2 cellular contexts compared by ENCODE assay signal in the genomic region with DNA sequence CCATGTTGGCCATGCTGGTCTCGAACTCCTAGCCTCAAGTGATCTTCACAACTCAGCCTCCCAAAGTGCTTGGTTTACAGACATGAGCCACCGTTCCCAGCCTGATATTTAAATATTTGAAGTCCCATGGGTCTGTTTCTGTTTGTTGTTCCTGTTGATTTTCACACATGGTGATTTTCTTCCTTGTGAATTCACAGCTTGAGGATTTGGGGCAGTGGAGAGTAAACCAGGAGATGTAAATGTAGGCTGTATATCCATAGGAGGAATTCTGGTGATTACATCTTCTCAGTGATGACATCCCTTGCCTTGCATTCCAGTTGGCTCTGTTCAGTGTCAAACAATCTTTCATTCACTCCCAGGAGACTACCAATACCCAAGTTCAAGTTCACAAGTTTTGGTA.
TF ChIP-seq lines count a peak whose summit lies in the region.

No MANE protein-coding gene starts in this region.

TF ChIP-seq in GM23338, 12 proteins besides CTCF, POLR2A, EP300 and RAD21 (continued from another document):
- TF ChIP-seq POLR2AphosphoS5 (IDR thresholded peaks at IDR 0.05; ENCODE audit: low read depth) (no peak), EZH2phosphoT487 (IDR thresholded peaks at IDR 0.05; ENCODE audit: unreplicated experiment) (no peak)
- TF ChIP-seq, protein P1, sequence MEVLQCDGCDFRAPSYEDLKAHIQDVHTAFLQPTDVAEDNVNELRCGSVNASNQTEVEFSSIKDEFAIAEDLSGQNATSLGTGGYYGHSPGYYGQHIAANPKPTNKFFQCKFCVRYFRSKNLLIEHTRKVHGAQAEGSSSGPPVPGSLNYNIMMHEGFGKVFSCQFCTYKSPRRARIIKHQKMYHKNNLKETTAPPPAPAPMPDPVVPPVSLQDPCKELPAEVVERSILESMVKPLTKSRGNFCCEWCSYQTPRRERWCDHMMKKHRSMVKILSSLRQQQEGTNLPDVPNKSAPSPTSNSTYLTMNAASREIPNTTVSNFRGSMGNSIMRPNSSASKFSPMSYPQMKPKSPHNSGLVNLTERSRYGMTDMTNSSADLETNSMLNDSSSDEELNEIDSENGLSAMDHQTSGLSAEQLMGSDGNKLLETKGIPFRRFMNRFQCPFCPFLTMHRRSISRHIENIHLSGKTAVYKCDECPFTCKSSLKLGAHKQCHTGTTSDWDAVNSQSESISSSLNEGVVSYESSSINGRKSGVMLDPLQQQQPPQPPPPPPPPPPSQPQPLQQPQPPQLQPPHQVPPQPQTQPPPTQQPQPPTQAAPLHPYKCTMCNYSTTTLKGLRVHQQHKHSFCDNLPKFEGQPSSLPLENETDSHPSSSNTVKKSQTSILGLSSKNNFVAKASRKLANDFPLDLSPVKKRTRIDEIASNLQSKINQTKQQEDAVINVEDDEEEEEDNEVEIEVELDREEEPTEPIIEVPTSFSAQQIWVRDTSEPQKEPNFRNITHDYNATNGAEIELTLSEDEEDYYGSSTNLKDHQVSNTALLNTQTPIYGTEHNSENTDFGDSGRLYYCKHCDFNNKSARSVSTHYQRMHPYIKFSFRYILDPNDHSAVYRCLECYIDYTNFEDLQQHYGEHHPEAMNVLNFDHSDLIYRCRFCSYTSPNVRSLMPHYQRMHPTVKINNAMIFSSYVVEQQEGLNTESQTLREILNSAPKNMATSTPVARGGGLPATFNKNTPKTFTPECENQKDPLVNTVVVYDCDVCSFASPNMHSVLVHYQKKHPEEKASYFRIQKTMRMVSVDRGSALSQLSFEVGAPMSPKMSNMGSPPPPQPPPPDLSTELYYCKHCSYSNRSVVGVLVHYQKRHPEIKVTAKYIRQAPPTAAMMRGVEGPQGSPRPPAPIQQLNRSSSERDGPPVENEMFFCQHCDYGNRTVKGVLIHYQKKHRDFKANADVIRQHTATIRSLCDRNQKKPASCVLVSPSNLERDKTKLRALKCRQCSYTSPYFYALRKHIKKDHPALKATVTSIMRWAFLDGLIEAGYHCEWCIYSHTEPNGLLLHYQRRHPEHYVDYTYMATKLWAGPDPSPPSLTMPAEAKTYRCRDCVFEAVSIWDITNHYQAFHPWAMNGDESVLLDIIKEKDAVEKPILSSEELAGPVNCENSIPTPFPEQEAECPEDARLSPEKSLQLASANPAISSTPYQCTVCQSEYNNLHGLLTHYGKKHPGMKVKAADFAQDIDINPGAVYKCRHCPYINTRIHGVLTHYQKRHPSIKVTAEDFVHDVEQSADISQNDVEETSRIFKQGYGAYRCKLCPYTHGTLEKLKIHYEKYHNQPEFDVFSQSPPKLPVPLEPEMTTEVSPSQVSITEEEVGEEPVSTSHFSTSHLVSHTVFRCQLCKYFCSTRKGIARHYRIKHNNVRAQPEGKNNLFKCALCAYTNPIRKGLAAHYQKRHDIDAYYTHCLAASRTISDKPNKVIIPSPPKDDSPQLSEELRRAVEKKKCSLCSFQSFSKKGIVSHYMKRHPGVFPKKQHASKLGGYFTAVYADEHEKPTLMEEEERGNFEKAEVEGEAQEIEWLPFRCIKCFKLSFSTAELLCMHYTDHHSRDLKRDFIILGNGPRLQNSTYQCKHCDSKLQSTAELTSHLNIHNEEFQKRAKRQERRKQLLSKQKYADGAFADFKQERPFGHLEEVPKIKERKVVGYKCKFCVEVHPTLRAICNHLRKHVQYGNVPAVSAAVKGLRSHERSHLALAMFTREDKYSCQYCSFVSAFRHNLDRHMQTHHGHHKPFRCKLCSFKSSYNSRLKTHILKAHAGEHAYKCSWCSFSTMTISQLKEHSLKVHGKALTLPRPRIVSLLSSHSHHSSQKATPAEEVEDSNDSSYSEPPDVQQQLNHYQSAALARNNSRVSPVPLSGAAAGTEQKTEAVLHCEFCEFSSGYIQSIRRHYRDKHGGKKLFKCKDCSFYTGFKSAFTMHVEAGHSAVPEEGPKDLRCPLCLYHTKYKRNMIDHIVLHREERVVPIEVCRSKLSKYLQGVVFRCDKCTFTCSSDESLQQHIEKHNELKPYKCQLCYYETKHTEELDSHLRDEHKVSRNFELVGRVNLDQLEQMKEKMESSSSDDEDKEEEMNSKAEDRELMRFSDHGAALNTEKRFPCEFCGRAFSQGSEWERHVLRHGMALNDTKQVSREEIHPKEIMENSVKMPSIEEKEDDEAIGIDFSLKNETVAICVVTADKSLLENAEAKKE (CRISPR knock-in tag; IDR thresholded peaks at IDR 0.05) = no peak

TF ChIP-seq in HEK293T, 16 proteins besides CTCF, POLR2A, EP300 and RAD21 (continued from another document):
- no peak for TF ChIP-seq FOXA1 (IDR thresholded peaks at IDR 0.05)
TF ChIP-seq in HEK293T: peak in this region for 0.
